In genomic region chr14:98551028-98551427, GRCh38 we compare ENCODE assay signal across 25 cellular contexts.
DNase-seq lines count a peak whose midpoint lies in the region; ATAC-seq and TF ChIP-seq lines count a peak whose summit lies in the region.
"Had no signal": no experiment of that assay in that cellular context is flagged by ENCODE, and none has a peak within 500 bp of the region (broad histone marks: within the 10 kb centered on the region; RNA-seq: fewer than 3 reads in every experiment).

No MANE protein-coding gene starts in this region.

- DNase-seq in WTC11 (ENCODE audit: low spot score), result no peak
- DNase-seq: 8988T; ACHN; AML-193; BE2C; C1 segment of cervical spinal cord; Caco-2; Calu3; CD4-positive, alpha-beta memory T cell; CD4-positive, alpha-beta T cell; CD4-positive, CD25-positive, alpha-beta regulatory T cell; CD8-positive, alpha-beta memory T cell; CD8-positive, alpha-beta T cell; COR-L47; DMS 273 treated with DMSO at 0.1 percent for 48 hours; DMS153; DMS53; DMS79; DMS79 treated with DMSO at 0.1 percent for 48 hours; DND-41; EL had no signal

- H3K27ac Mint-ChIP-seq in WTC11, result no peak overlapping the region
- H3K27ac Mint-ChIP-seq: B cell; CD14-positive monocyte; CD4-positive, alpha-beta T cell; CD4-positive, CD25-positive, alpha-beta regulatory T cell; CD8-positive, alpha-beta memory T cell; CD8-positive, alpha-beta T cell had no signal

- ATAC-seq in WTC11, result no peak
- no peak for ATAC-seq in HG03175 (IDR thresholded peaks at IDR 0.05; ENCODE audit: unreplicated experiment)
- ATAC-seq: A549; CD8-positive, alpha-beta T cell had no signal

- H3K36me3 Mint-ChIP-seq in WTC11, result no peaks in the 10 kb centered on the region; the same call in 1 of the 2 replicates
- H3K36me3 Mint-ChIP-seq: CD14-positive monocyte; CD4-positive, alpha-beta memory T cell; CD8-positive, alpha-beta T cell had no signal

- CTCF ChIA-PET in WTC11 (lab: Charles Lee), result no interaction called here

- H3K4me1 Mint-ChIP-seq in WTC11, result no peaks in the 10 kb centered on the region
- H3K4me1 Mint-ChIP-seq: B cell had no signal

- no peak for TF ChIP-seq CTCF in WTC11 (IDR thresholded peaks at IDR 0.05)

- H3K9me3 Mint-ChIP-seq in WTC11, result peaks cover 11% of the 10 kb centered on the region

- H3K27me3 Mint-ChIP-seq in WTC11 (ENCODE audit: low read depth), result no peaks in the 10 kb centered on the region
- H3K27me3 Mint-ChIP-seq: B cell; CD4-positive, alpha-beta memory T cell; CD4-positive, alpha-beta T cell; CD4-positive, CD25-positive, alpha-beta regulatory T cell had no signal

- POLR2A ChIA-PET in WTC11 (lab: Charles Lee), result no interaction called here

- H3K4me3 Mint-ChIP-seq in WTC11, result no peak overlapping the region
- H3K4me3 Mint-ChIP-seq: B cell; CD14-positive monocyte; CD4-positive, alpha-beta memory T cell; CD4-positive, alpha-beta T cell; CD4-positive, CD25-positive, alpha-beta regulatory T cell; CD8-positive, alpha-beta memory T cell; CD8-positive, alpha-beta T cell had no signal

TF ChIP-seq in WTC11, 78 proteins besides CTCF, POLR2A, EP300 and RAD21:
- TF ChIP-seq HMGA2 (CRISPR knock-in tag; IDR thresholded peaks at IDR 0.05), result peak; percentile 94
- TF ChIP-seq ATF3 (CRISPR knock-in tag; conservative IDR thresholded peaks at IDR 0.05), result no peak
